13 cellular contexts compared by ENCODE assay signal in genomic region chr5:31408814-31409213, GRCh38.
A peak's percentile ranks its signal among the peaks of the same experiment; 100 is the strongest.
DNase-seq lines count a peak whose midpoint lies in the region; ATAC-seq and TF ChIP-seq lines count a peak whose summit lies in the region.
"Had no signal": no experiment of that assay in that cellular context is flagged by ENCODE, and none has a peak within 500 bp of the region (broad histone marks: within the 10 kb centered on the region; RNA-seq: fewer than 3 reads in every experiment).

No MANE protein-coding gene starts in this region.

- peaks cover 69% of the 10 kb centered on the region for H3K36me3 ChIP-seq in mesodermal cell (ENCODE audit: control insufficient read depth, insufficient read depth, low read length)
- H3K36me3 ChIP-seq: ovary had no signal

- no peaks in the 10 kb centered on the region for H3K9me3 ChIP-seq in mesodermal cell (ENCODE audit: control insufficient read depth, low read length)
- H3K9me3 ChIP-seq: ovary, testis had no signal

- H3K27ac ChIP-seq in mesodermal cell (ENCODE audit: low read depth, low read length, severe bottlenecking): peak overlapping the region; percentile 1
- H3K27ac ChIP-seq: ovary, testis had no signal

- peak; percentile 16 for DNase-seq in Caki2 (ENCODE audit: low read depth)
- peak; percentile 96 for DNase-seq in M059J (ENCODE audit: low read depth)
- DNase-seq in GOT3 (lab: John Stamatoyannopoulos, UW): no peak
- no peak for DNase-seq in NCI-H345 treated with DMSO at 0.1 percent for 48 hours (lab: John Stamatoyannopoulos, UW; ENCODE audit: unreplicated experiment)
- no peak for DNase-seq in lower leg skin (ENCODE audit: low spot score in 2 of 2)
- DNase-seq in germinal center (ENCODE audit: low spot score): no peak
- DNase-seq: amniotic stem cell, NCI-H187 treated with DMSO at 0.1 percent for 48 hours, ovary, testis had no signal

- no peak overlapping the region for H3K4me3 ChIP-seq in mesodermal cell (ENCODE audit: extremely low read depth, insufficient read depth, low read length, poor library complexity, severe bottlenecking)
- H3K4me3 ChIP-seq in lower leg skin (ENCODE audit: low read depth, poor library complexity, severe bottlenecking): no peak overlapping the region
- H3K4me3 ChIP-seq: ovary, testis had no signal

- in situ Hi-C loops in Caki2 (cut with HindIII; ENCODE audit: low pct_unique_long_range_greater_than_20kb, low sequenced_read_pairs): no loop called here

- intact Hi-C loops in lower leg skin (cut with DNase I; ENCODE audit: low total_unique reads): no loop called here

- H3K4me1 ChIP-seq in mesodermal cell (ENCODE audit: control insufficient read depth, insufficient read depth, low read length, poor library complexity, severe bottlenecking): peaks cover 14% of the 10 kb centered on the region
- H3K4me1 ChIP-seq: testis had no signal

- TF ChIP-seq CTCF in lower leg skin (IDR thresholded peaks at IDR 0.05): no peak

- no peak for TF ChIP-seq POLR2A in lower leg skin (IDR thresholded peaks at IDR 0.05)

- ATAC-seq in esophagus mucosa: peak; percentile 91
- ATAC-seq: Panc1 had no signal

Comparison
In these comparisons a context has a peak if more than half of its experiments do, and no peak if none do; other contexts are left out.
1. DNase-seq: peak in Caki2 (single experiment) and M059J (single experiment); none in GOT3 (single experiment), NCI-H345 treated with DMSO at 0.1 percent for 48 hours (single experiment), lower leg skin (0 of 2) and germinal center (single experiment).